ENCODE assay signal across 8 cellular contexts in genomic region chr2:201432551-201433388, GRCh38. TPM values are rescaled to one million over a fixed set of nuclear protein-coding genes. Genes with fewer than 3 reads are reported as not detected.
DNase-seq lines count a peak whose midpoint lies in the region; ATAC-seq, FAIRE-seq and TF ChIP-seq lines count a peak whose summit lies in the region.

No MANE protein-coding gene starts in this region.

- H3K4me1 ChIP-seq in endothelial cell of umbilical vein (ENCODE audit: control insufficient read depth, extremely low read depth, insufficient read depth, low read length): peaks cover 24% of the 10 kb centered on the region

- BruUV-seq in endothelial cell of umbilical vein (replicated peaks; lab: Mats Ljungman, UMichigan): no TSS peak

- peak overlapping the region; percentile 78 for H3K27ac Mint-ChIP-seq in neural crest cell (ENCODE audit: unreplicated experiment)

- H3K27ac ChIP-seq in endothelial cell of umbilical vein (ENCODE audit: insufficient read depth, low read depth, low read length): peak overlapping the region; percentile 12

- no peaks in the 10 kb centered on the region for H3K27me3 Mint-ChIP-seq in neural crest cell (ENCODE audit: low read depth)

- H3K36me3 ChIP-seq in endothelial cell of umbilical vein (ENCODE audit: control insufficient read depth in 2 of 2, extremely low read depth in 1 of 2, insufficient read depth in 2 of 2, low read length in 2 of 2): no peaks in the 10 kb centered on the region

- intact Hi-C loops in endothelial cell of umbilical vein (cut with micrococcal nuclease): loop anchor here (1.0 kb wide), 1 partner anchor 19 kb away; the partner anchor contains the start of genes STRADB and TRAK2

- no peak overlapping the region for H3K4me3 ChIP-seq in endothelial cell of umbilical vein (replicated peaks in 1 of 3; ENCODE audit: insufficient read depth in 1 of 3, low read depth in 1 of 3, low read length in 3 of 3)

- H3K36me3 Mint-ChIP-seq in neural crest cell (ENCODE audit: low read depth): peaks cover 28% of the 10 kb centered on the region

- DNase-seq in DMS 273 (lab: John Stamatoyannopoulos, UW; ENCODE audit: unreplicated experiment): peak; percentile 31
- peak; percentile 21 for DNase-seq in SK-N-DZ (ENCODE audit: low spot score)
- DNase-seq in endothelial cell of umbilical vein (ENCODE audit: low read depth, low spot score): peak; percentile 52
- DNase-seq in neural crest cell (ENCODE audit: low read depth, low spot score): no peak
- no peak for DNase-seq in middle frontal gyrus (ENCODE audit: extremely low spot score, low spot score)
- no peak for DNase-seq in occipital lobe (lab: John Stamatoyannopoulos, UW)

- H3K9ac ChIP-seq in endothelial cell of umbilical vein (replicated peaks; ENCODE audit: extremely low read depth, insufficient read depth, low read length): no peak overlapping the region

- H3K4me1 Mint-ChIP-seq in neural crest cell: peaks cover 18% of the 10 kb centered on the region

- POLR2A ChIA-PET in endothelial cell of umbilical vein (lab: Charles Lee): no interaction called here

- dilution Hi-C loops in endothelial cell of umbilical vein (cut with MboI; ENCODE audit: extremely low pct_ligation_motif_present, low sequenced_read_pairs): no loop called here

- no peaks in the 10 kb centered on the region for H3K27me3 ChIP-seq in endothelial cell of umbilical vein (ENCODE audit: control insufficient read depth in 2 of 2, insufficient read depth in 2 of 2, low read length in 2 of 2)

- no peaks in the 10 kb centered on the region for H4K20me1 ChIP-seq in endothelial cell of umbilical vein (replicated peaks; ENCODE audit: control insufficient read depth, extremely low read depth, insufficient read depth, low read length)

- H3K4me2 ChIP-seq in endothelial cell of umbilical vein (ENCODE audit: insufficient read depth, low read length): peak overlapping the region; percentile 29

- no peak for TF ChIP-seq POLR2A in endothelial cell of umbilical vein (IDR thresholded peaks at IDR 0.05; ENCODE audit: low read depth, low read length)

- ATAC-seq in HG03571 (IDR thresholded peaks at IDR 0.05; ENCODE audit: unreplicated experiment) (no peak), HG03159 (IDR thresholded peaks at IDR 0.05; ENCODE audit: unreplicated experiment) (no peak)

- CTCF ChIA-PET in endothelial cell of umbilical vein (lab: Charles Lee): interaction anchor here (0.5 to 1.9 kb wide), 7 partner anchors 9 to 176 kb away, joined by 3 to 5 read pairs (median 3); partner anchors contain the start of genes STRADB and TRAK2

- no peak for FAIRE-seq in endothelial cell of umbilical vein (lab: Jason Lieb, UNC)

- H3K79me2 ChIP-seq in endothelial cell of umbilical vein (ENCODE audit: control insufficient read depth, insufficient read depth, low read length): peaks cover 24% of the 10 kb centered on the region

- H3K9me3 Mint-ChIP-seq in neural crest cell: peaks cover 7% of the 10 kb centered on the region

- no peak for TF ChIP-seq CTCF in endothelial cell of umbilical vein (IDR thresholded peaks at IDR 0.05; ENCODE audit: extremely low read depth in 1 of 2, insufficient read depth in 1 of 2, low read depth in 1 of 2, low read length in 2 of 2)
- no peak for TF ChIP-seq CTCF in neural crest cell (conservative IDR thresholded peaks at IDR 0.05)

- no peaks in the 10 kb centered on the region for H3K9me3 ChIP-seq in endothelial cell of umbilical vein (replicated peaks; ENCODE audit: control insufficient read depth, insufficient read depth, low read length)

- no peaks in the 10 kb centered on the region for H3K9me1 ChIP-seq in endothelial cell of umbilical vein (replicated peaks; ENCODE audit: control insufficient read depth, extremely low read depth, insufficient read depth, low read length)

- H2AFZ ChIP-seq in endothelial cell of umbilical vein (ENCODE audit: low read depth, low read length): no peak overlapping the region

- H3K4me3 Mint-ChIP-seq in neural crest cell: no peak overlapping the region

TF ChIP-seq in endothelial cell of umbilical vein, 7 proteins besides CTCF, POLR2A, EP300 and RAD21:
- TF ChIP-seq MYC (IDR thresholded peaks at IDR 0.05; ENCODE audit: low read depth, low read length): no peak
- no peak for TF ChIP-seq FOS (IDR thresholded peaks at IDR 0.05; ENCODE audit: borderline replicate concordance, insufficient read depth, low read length)
- TF ChIP-seq EZH2 (IDR thresholded peaks at IDR 0.05; ENCODE audit: borderline replicate concordance, low read depth, low read length, severe bottlenecking): no peak
- TF ChIP-seq GATA2 (IDR thresholded peaks at IDR 0.05; ENCODE audit: insufficient read depth, insufficient read length, low read depth, low read length): no peak
- no peak for TF ChIP-seq POLR2AphosphoS5 (IDR thresholded peaks at IDR 0.05; ENCODE audit: insufficient read depth, low read depth, low read length)
- no peak for TF ChIP-seq JUN (IDR thresholded peaks at IDR 0.05; ENCODE audit: borderline replicate concordance, insufficient read depth, insufficient read length, low read depth)

RNA-seq across cellular contexts. Expression of gene TRAK2, which starts 18.5 kb away (rescaled TPM):
- 8.1 and 10.7 TPM in 2 replicates for polyA plus RNA-seq in SK-N-DZ (2014; cell fraction: cytosol; rRNA removed)
- polyA plus RNA-seq in SK-N-DZ (2014; cell fraction: nucleus; rRNA removed): 8.8 and 10.2 TPM in 2 replicates
- total RNA-seq in endothelial cell of umbilical vein (35.7 and 38.5 TPM in 2 replicates), neural crest cell (13.4 and 14.2 TPM in 2 replicates), occipital lobe (47.3 TPM)
- polyA plus RNA-seq in endothelial cell of umbilical vein: 9.1 and 9.7 TPM in 2 replicates
- polyA plus RNA-seq in endothelial cell of umbilical vein (2011; cell fraction: cytosol; rRNA removed): 10.7 and 11.1 TPM in 2 replicates
- polyA plus RNA-seq in endothelial cell of umbilical vein (2011; cell fraction: nucleus; rRNA removed): 14.3 and 15.1 TPM in 2 replicates
- polyA plus RNA-seq in endothelial cell of umbilical vein (2012): 15.9 and 23.1 TPM in 2 replicates
- polyA minus RNA-seq in endothelial cell of umbilical vein: 35.1 and 36.8 TPM in 2 replicates
- 10.1 TPM for polyA minus RNA-seq in endothelial cell of umbilical vein (2011; cell fraction: cytosol; rRNA and poly(A)+ RNA removed)
- 24.1 and 27.3 TPM in 2 replicates for polyA minus RNA-seq in endothelial cell of umbilical vein (2011; cell fraction: nucleus; rRNA and poly(A)+ RNA removed)

RNA-seq across cellular contexts. Expression of gene STRADB, which starts 18.8 kb away (rescaled TPM):
- polyA plus RNA-seq in SK-N-DZ (2014; cell fraction: cytosol; rRNA removed): 54.1 and 86.4 TPM in 2 replicates
- polyA plus RNA-seq in SK-N-DZ (2014; cell fraction: nucleus; rRNA removed): 43.1 and 61.7 TPM in 2 replicates
- total RNA-seq in endothelial cell of umbilical vein: 16.6 and 16.8 TPM in 2 replicates
- polyA plus RNA-seq in endothelial cell of umbilical vein: 5.3 and 6.9 TPM in 2 replicates
- polyA plus RNA-seq in endothelial cell of umbilical vein (2011; cell fraction: cytosol; rRNA removed): 6.9 and 7.2 TPM in 2 replicates
- polyA plus RNA-seq in endothelial cell of umbilical vein (2011; cell fraction: nucleus; rRNA removed): 10.5 and 11.7 TPM in 2 replicates
- 12.9 and 15.6 TPM in 2 replicates for polyA plus RNA-seq in endothelial cell of umbilical vein (2012)
- 11.3 and 17.7 TPM in 2 replicates for polyA minus RNA-seq in endothelial cell of umbilical vein
- polyA minus RNA-seq in endothelial cell of umbilical vein (2011; cell fraction: cytosol; rRNA and poly(A)+ RNA removed): 8.4 TPM
- 4.3 and 8.0 TPM in 2 replicates for polyA minus RNA-seq in endothelial cell of umbilical vein (2011; cell fraction: nucleus; rRNA and poly(A)+ RNA removed)
- 40.4 and 42.2 TPM in 2 replicates for total RNA-seq in neural crest cell
- total RNA-seq in occipital lobe: 106 TPM

Comparison
In these comparisons a context has a peak if more than half of its experiments do, and no peak if none do; other contexts are left out.
1. DNase-seq: peak in DMS 273 (single experiment), SK-N-DZ (single experiment) and endothelial cell of umbilical vein (single experiment); none in neural crest cell (single experiment), middle frontal gyrus (single experiment) and occipital lobe (single experiment).